Comparison of ENCODE assay signal across 8 cellular contexts in the genomic region with DNA sequence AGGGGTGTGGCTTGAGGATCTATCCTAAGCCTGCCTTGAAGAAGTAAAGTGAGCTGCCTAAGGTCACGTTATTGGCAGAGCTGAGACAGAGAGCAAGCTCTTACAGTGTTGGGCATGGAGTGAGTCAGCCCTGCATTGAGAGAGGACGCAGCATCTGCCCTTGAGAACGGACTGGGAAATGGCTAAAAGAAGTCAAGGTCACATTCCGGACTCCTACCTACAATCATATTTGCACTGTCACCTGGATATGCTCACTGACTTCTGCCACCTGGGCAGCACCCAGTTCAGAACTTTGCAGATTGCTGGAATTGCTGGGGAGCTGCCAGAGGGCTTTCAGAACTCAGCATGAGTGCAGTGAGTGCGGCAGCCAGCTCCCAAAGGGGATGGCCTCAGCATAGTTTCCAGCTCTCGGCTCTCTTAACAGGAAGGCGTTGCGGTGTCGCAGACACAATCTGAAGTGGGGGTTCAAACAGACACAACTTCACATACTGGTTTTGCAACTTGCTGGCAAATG.
A peak's percentile ranks its signal among the peaks of the same experiment; 100 is the strongest.
DNase-seq lines count a peak whose midpoint lies in the region; ATAC-seq and TF ChIP-seq lines count a peak whose summit lies in the region.

No MANE protein-coding gene starts in this region.

- intact Hi-C loops in HCT116 (cut with micrococcal nuclease) (no loop called here), ovary (cut with DNase I) (loop anchor here in 1 of 4 donors (10.0 kb wide), 1 partner anchor 342 kb away; no protein-coding TSS in a partner anchor)

- H2AFZ ChIP-seq in HCT116 (ENCODE audit: low read depth, low read length, poor library complexity, severe bottlenecking), result peak overlapping the region; percentile 69

- RAD21 ChIA-PET in HCT116 (lab: Charles Lee; ENCODE audit: low non-redundant PET in 1 of 2, low total read pairs in 2 of 2, uncharacterized antibody in 2 of 2, unreplicated experiment in 2 of 2), result interaction anchor here in 1 of 2 experiments (0.9 kb wide), 1 partner anchor 200 kb away, joined by 3 read pairs; no protein-coding TSS in a partner anchor

- no peak for TF ChIP-seq EP300 in ovary (IDR thresholded peaks at IDR 0.05)

- H3K4me3 ChIP-seq in HCT116 (replicated peaks in 1 of 2; ENCODE audit: low read depth in 1 of 2, low read length in 2 of 2), result 0 out of 4 replicates have a peak overlapping the region, but pooled peaks of 1 of the 2 experiments have one; percentile 6
- H3K4me3 ChIP-seq in ovary, result no peak overlapping the region
- no peak overlapping the region for H3K4me3 ChIP-seq in HAP-1

- TF ChIP-seq RAD21 in HCT116 (IDR thresholded peaks at IDR 0.05; ENCODE audit: low read depth), result no peak

- H3K79me2 ChIP-seq in HCT116 (ENCODE audit: insufficient read depth, low read length), result no peaks in the 10 kb centered on the region

- no peak for DNase-seq in HCT116 (ENCODE audit: low read depth, low spot score)
- DNase-seq in SHP77 treated with DMSO at 0.1 percent for 48 hours (lab: John Stamatoyannopoulos, UW), result peak; percentile 86
- DNase-seq in fibroblast of the conjunctiva (ENCODE audit: low read depth), result peak; percentile 75
- peak; percentile 67 to 81 (median 75) for DNase-seq in ovary
- DNase-seq in NCI-H2029 treated with DMSO at 0.1 percent for 48 hours (lab: John Stamatoyannopoulos, UW), result no peak
- no peak for DNase-seq in HAP-1 (ENCODE audit: low spot score in 2 of 2)
- DNase-seq in HUDEP-2 (lab: John Stamatoyannopoulos, UW; ENCODE audit: unreplicated experiment in 76 of 76), result no peak

- peak overlapping the region; percentile 48 for H3K4me2 ChIP-seq in HCT116 (ENCODE audit: low read length)

- BruUV-seq in HCT116 (replicated peaks; lab: Mats Ljungman, UMichigan), result no TSS peak

- H3K27me3 ChIP-seq in HCT116 (ENCODE audit: insufficient read depth, low read length), result no peaks in the 10 kb centered on the region
- no peaks in the 10 kb centered on the region for H3K27me3 ChIP-seq in ovary
- H3K27me3 ChIP-seq in HAP-1 (ENCODE audit: low read depth), result no peaks in the 10 kb centered on the region

- 1 to 8% (median 1%) methylated on average over 9 of the region's 9 CpGs for WGBS in ovary, 3 donors

- peak; percentile 87 for ATAC-seq in HCT116
- no peak for ATAC-seq in HG03457 (IDR thresholded peaks at IDR 0.05; ENCODE audit: unreplicated experiment)

- no peaks in the 10 kb centered on the region for H4K20me1 ChIP-seq in HCT116 (ENCODE audit: insufficient read depth)

- H3K27ac ChIP-seq in HCT116 (ENCODE audit: low read depth, low read length) (no peak overlapping the region), ovary (peak overlapping the region in 1 of 2 donors; percentile 36)

- H3K36me3 ChIP-seq in HCT116 (ENCODE audit: control insufficient read depth in 1 of 2, insufficient read depth in 2 of 2, low read length in 2 of 2) (no peaks in the 10 kb centered on the region), ovary (no peaks in the 10 kb centered on the region), HAP-1 (replicated peaks) (no peaks in the 10 kb centered on the region)

- TF ChIP-seq POLR2A in HCT116 (IDR thresholded peaks at IDR 0.05; ENCODE audit: borderline replicate concordance, extremely low read depth, insufficient read depth, insufficient read length) (no peak), ovary (IDR thresholded peaks at IDR 0.05) (no peak)

- H3K9me3 ChIP-seq in HCT116 (ENCODE audit: control insufficient read depth in 1 of 2, insufficient read depth in 1 of 2, low read depth in 1 of 2, low read length in 2 of 2) (no peaks in the 10 kb centered on the region), ovary (no peaks in the 10 kb centered on the region), HAP-1 (no peaks in the 10 kb centered on the region)

- H3K4me1 ChIP-seq in HCT116 (ENCODE audit: control insufficient read depth in 1 of 2, insufficient read depth in 2 of 2, low read length in 2 of 2) (peaks cover 4 to 21% of the 10 kb centered on the region in 2 experiments; a peak in 3 of 4 replicates), ovary (ENCODE audit: insufficient read depth) (peaks cover 12% of the 10 kb centered on the region), HAP-1 (peaks cover 6% of the 10 kb centered on the region; the same call in 1 of the 2 replicates)

- in situ Hi-C loops in HAP-1 (cut with MboI; ENCODE audit: low sequenced_read_pairs), result no loop called here

- H3K9ac ChIP-seq in HCT116 (ENCODE audit: low read length), result no peak overlapping the region

- POLR2A ChIA-PET in HCT116 (lab: Charles Lee), result no interaction called here

- CTCF ChIA-PET in HCT116 (lab: Charles Lee), result no interaction called here

- H3K9me2 ChIP-seq in HCT116 (ENCODE audit: insufficient read depth), result no peaks in the 10 kb centered on the region

- no peak for TF ChIP-seq CTCF in HCT116 (IDR thresholded peaks at IDR 0.05 in 2 of 3, conservative IDR thresholded peaks at IDR 0.05 in 1 of 3; ENCODE audit: borderline replicate concordance in 1 of 3, insufficient read depth in 1 of 3, low read depth in 2 of 3, low read length in 2 of 3)
- no peak for TF ChIP-seq CTCF in ovary (IDR thresholded peaks at IDR 0.05)

TF ChIP-seq in HCT116, 20 proteins besides CTCF, POLR2A, EP300 and RAD21:
- TF ChIP-seq EZH2 (IDR thresholded peaks at IDR 0.05) (no peak), ZBTB33 (IDR thresholded peaks at IDR 0.05; ENCODE audit: extremely low read depth, insufficient replicate concordance, low read length) (no peak), CBX3 (IDR thresholded peaks at IDR 0.05; ENCODE audit: low read depth) (no peak), FOSL1 (IDR thresholded peaks at IDR 0.05; ENCODE audit: low read depth) (0 out of 2 replicates have a peak, but pooled peaks have one; percentile 13), JUND (IDR thresholded peaks at IDR 0.05) (no peak), EGR1 (IDR thresholded peaks at IDR 0.05; ENCODE audit: low read depth) (no peak), MAX (IDR thresholded peaks at IDR 0.05) (no peak), EZH2phosphoT487 (IDR thresholded peaks at IDR 0.05; ENCODE audit: borderline replicate concordance) (no peak), SRF (IDR thresholded peaks at IDR 0.05; ENCODE audit: low read depth) (no peak), CEBPB (IDR thresholded peaks at IDR 0.05; ENCODE audit: low read depth) (no peak), SP1 (IDR thresholded peaks at IDR 0.05; ENCODE audit: low read depth) (no peak), SIN3A (IDR thresholded peaks at IDR 0.05; ENCODE audit: low read depth) (no peak), ELF1 (IDR thresholded peaks at IDR 0.05; ENCODE audit: borderline replicate concordance, low read depth) (no peak), TCF7L2 (IDR thresholded peaks at IDR 0.05; ENCODE audit: borderline replicate concordance, extremely low read depth, insufficient read depth, insufficient read length) (peak; percentile 85), ZNF274 (IDR thresholded peaks at IDR 0.05; ENCODE audit: low read depth, low read length) (no peak), ZFX (IDR thresholded peaks at IDR 0.05) (no peak)

Comparison
In these comparisons a context has a peak if more than half of its experiments do, and no peak if none do; other contexts are left out.
1. DNase-seq: peak in SHP77 treated with DMSO at 0.1 percent for 48 hours (single experiment), fibroblast of the conjunctiva (single experiment) and ovary (5 of 5); none in HCT116 (single experiment), NCI-H2029 treated with DMSO at 0.1 percent for 48 hours (single experiment), HAP-1 (0 of 2) and HUDEP-2 (0 of 76).